In genomic region chr6:66065313-66065712, GRCh38 we compare ENCODE assay signal across 19 cellular contexts.
"Had no signal": no experiment of that assay in that cellular context is flagged by ENCODE, and none has a peak within 500 bp of the region (broad histone marks: within the 10 kb centered on the region; RNA-seq: fewer than 3 reads in every experiment).

No MANE protein-coding gene starts in this region.

- DNase-seq: cortex of kidney; gastrocnemius medialis; head of caudate nucleus; left cardiac atrium; left lung; mesenchymal stem cell; midbrain; naive thymus-derived CD4-positive, alpha-beta T cell; right lobe of liver; small intestine; stimulated activated CD4-positive, alpha-beta T cell treated with anti-CD3 and anti-CD28 coated beads, Interleukin-15, amount 100 ng/mL, for 24 hours; stimulated activated CD4-positive, alpha-beta T cell treated with anti-CD3 and anti-CD28 coated beads, Interleukin-2, amount 100 ng/mL, for 48 hours; stimulated activated naive B cell treated with anti-CD40 and anti-IgM and Interleukin-4, amounts not matched to agents 10 μg/mL and 1 μg/mL and 100 μg/mL, for 72 hours; upper lobe of left lung had no signal

- H3K4me2 ChIP-seq: hepatocyte, neural progenitor cell had no signal

- H3K36me3 ChIP-seq: gastrocnemius medialis, left lung, neural progenitor cell, right lobe of liver, thoracic aorta, tibial nerve, upper lobe of left lung had no signal

- H3K79me2 ChIP-seq: hepatocyte, parathyroid adenoma had no signal

- ATAC-seq: gastrocnemius medialis; left cardiac atrium; left lung; naive thymus-derived CD4-positive, alpha-beta T cell; right lobe of liver; stimulated activated naive B cell treated with anti-CD40 and anti-IgM and Interleukin-4, amounts not matched to agents 10 μg/mL and 1 μg/mL and 100 μg/mL, for 72 hours had no signal

- H3K9ac ChIP-seq: neural progenitor cell, parathyroid adenoma had no signal

- H3K27ac ChIP-seq: gastrocnemius medialis, hepatocyte, left lung, neural progenitor cell, parathyroid adenoma, right lobe of liver, thoracic aorta, tibial nerve, upper lobe of left lung had no signal

- H3K4me1 ChIP-seq: gastrocnemius medialis, left lung, neural progenitor cell, parathyroid adenoma, right lobe of liver, tibial nerve, upper lobe of left lung had no signal

- H3K4me3 ChIP-seq: gastrocnemius medialis, hepatocyte, left lung, neural progenitor cell, right lobe of liver, thoracic aorta, tibial nerve, upper lobe of left lung had no signal

- H3K27me3 ChIP-seq: gastrocnemius medialis, hepatocyte, left lung, neural progenitor cell, right lobe of liver, tibial nerve, upper lobe of left lung had no signal
